ENCODE assay signal across 8 cellular contexts in the genomic region with DNA sequence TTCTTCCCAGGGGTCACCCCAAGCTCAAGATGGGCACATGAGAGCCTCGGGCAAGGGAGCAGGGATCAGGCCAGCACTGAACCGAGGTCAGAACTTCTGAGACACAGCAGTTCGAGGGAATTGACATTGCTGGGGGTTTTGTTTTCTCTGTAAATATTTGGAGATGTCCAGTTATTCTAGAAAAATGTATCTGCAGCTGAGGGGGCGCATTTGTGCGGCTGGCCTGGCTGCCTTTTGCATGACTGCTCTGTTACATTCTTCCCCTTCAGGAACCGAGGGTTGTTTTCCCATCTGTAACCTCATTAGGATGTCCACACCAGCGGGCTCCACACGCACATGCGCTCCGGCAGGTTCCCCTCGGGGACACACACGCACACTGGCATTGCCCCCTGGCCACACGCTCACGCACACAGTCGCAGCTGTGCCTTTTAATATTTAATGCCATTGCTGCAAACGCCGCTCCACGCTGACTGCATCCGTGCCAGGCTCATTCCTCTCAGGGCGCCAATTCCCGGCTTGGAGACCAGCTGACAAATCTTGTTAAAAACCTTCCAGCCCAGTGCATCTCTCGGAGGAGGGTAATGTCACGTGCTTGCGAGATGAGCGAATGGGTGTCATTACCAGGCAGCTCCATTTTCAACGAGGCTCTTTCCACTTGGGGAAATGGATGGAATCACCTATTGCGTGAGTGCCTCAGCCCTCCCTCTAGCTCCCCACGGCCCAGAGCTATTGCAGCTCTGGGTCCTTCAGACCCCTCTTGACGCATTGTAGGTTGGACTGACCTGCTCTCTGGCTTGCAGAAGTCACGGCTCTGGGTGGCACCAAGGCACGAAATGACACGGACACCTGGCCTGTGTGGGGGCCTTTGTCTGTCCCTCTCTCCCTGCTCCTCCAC. TPM values are rescaled to one million over a fixed set of nuclear protein-coding genes. Genes with fewer than 3 reads are reported as not detected.
A peak's percentile ranks its signal among the peaks of the same experiment; 100 is the strongest.
DNase-seq lines count a peak whose midpoint lies in the region; ATAC-seq and TF ChIP-seq lines count a peak whose summit lies in the region.

No MANE protein-coding gene starts in this region.

- POLR2A ChIA-PET in MCF 10A (lab: Yijun Ruan, JAX) = interaction anchor here (1.0 to 5.4 kb wide), 5 partner anchors 8 to 50 kb away, joined by 3 to 49 read pairs (median 4); a partner anchor contains a TSS
- POLR2A ChIA-PET in activated naive CD8-positive, alpha-beta T cell treated with anti-CD3 and anti-CD28 coated beads, Interleukin-2, amount 10 ng/mL, durations not matched to agents 7 days and 5 days (lab: Charles Lee) = interaction anchor here (1.1 to 28.0 kb wide), 9 partner anchors 5 to 134 kb away, joined by 3 to 579 read pairs (median 5); a partner anchor contains a TSS

- no peak overlapping the region for H3K9ac ChIP-seq in mammary epithelial cell (ENCODE audit: insufficient read depth, low read length)

- ATAC-seq in activated naive CD8-positive, alpha-beta T cell treated with anti-CD3 and anti-CD28 coated beads, Interleukin-2, amount 10 ng/mL, durations not matched to agents 7 days and 5 days (ENCODE audit: low read depth) = no peak
- ATAC-seq in stimulated activated effector memory CD8-positive, alpha-beta T cell treated with anti-CD3 and anti-CD28 coated beads, Interleukin-12 subunit alpha, Interleukin-12 subunit beta, amount 100 ng/mL, for 72 hours = no peak
- no peak for ATAC-seq in GM18498 (IDR thresholded peaks at IDR 0.05; ENCODE audit: unreplicated experiment)

- no peaks in the 10 kb centered on the region for H3K36me3 Mint-ChIP-seq in MCF 10A (ENCODE audit: insufficient read depth, unreplicated experiment)
- H3K36me3 Mint-ChIP-seq in activated naive CD8-positive, alpha-beta T cell treated with anti-CD3 and anti-CD28 coated beads, Interleukin-2, amount 10 ng/mL, durations not matched to agents 7 days and 5 days = peaks cover 45% of the 10 kb centered on the region
- peaks cover 98% of the 10 kb centered on the region for H3K36me3 Mint-ChIP-seq in stimulated activated effector memory CD8-positive, alpha-beta T cell treated with anti-CD3 and anti-CD28 coated beads, Interleukin-12 subunit alpha, Interleukin-12 subunit beta, amount 100 ng/mL, for 72 hours

- H2AFZ ChIP-seq in mammary epithelial cell (ENCODE audit: low read depth, low read length) (no peak overlapping the region), hepatocyte (no peak overlapping the region)

- H4K20me1 ChIP-seq in mammary epithelial cell (ENCODE audit: insufficient read depth, low read length) = no peaks in the 10 kb centered on the region
- H4K20me1 ChIP-seq in hepatocyte (ENCODE audit: insufficient read depth, poor library complexity, severe bottlenecking) = no peaks in the 10 kb centered on the region

- H3K4me1 ChIP-seq in mammary epithelial cell (ENCODE audit: insufficient read depth, low read length) (peaks cover 37% of the 10 kb centered on the region), hepatocyte (ENCODE audit: insufficient read depth) (peaks cover 50% of the 10 kb centered on the region)

- in situ Hi-C loops in mammary epithelial cell (cut with MboI; ENCODE audit: low sequenced_read_pairs in 2 of 2) = no loop called here

- WGBS in mammary epithelial cell (ENCODE audit: low coverage, missing lambda C conversion rate) = 51% methylated on average over 24 of the region's 32 CpGs
- 90% methylated on average over 32 of the region's 32 CpGs for WGBS in hepatocyte (ENCODE audit: low lambda C conversion rate, missing lambda C conversion rate)

- H3K27ac ChIP-seq in mammary epithelial cell (ENCODE audit: insufficient read depth, low read depth, low read length) = no peak overlapping the region
- peak overlapping the region; percentile 82 for H3K27ac ChIP-seq in hepatocyte

- intact Hi-C loops in MCF 10A (cut with micrococcal nuclease) (no loop called here), mammary epithelial cell (cut with micrococcal nuclease) (no loop called here)

- CTCF ChIA-PET in MCF 10A (lab: Yijun Ruan, JAX) = interaction anchor here (0.5 to 1.4 kb wide), 5 partner anchors 8 to 216 kb away, joined by 3 to 10 read pairs (median 5); no protein-coding TSS in a partner anchor
- CTCF ChIA-PET in mammary epithelial cell (lab: Charles Lee; ENCODE audit: low non-redundant PET) = no interaction called here

- H3K27me3 ChIP-seq in mammary epithelial cell (ENCODE audit: insufficient read depth, low read length) = no peaks in the 10 kb centered on the region
- no peaks in the 10 kb centered on the region for H3K27me3 ChIP-seq in hepatocyte

- peak; percentile 65 for DNase-seq in MCF 10A (ENCODE audit: unreplicated experiment)
- DNase-seq in mammary epithelial cell = no peak
- DNase-seq in activated naive CD8-positive, alpha-beta T cell treated with anti-CD3 and anti-CD28 coated beads, Interleukin-2, amount 10 ng/mL, durations not matched to agents 7 days and 5 days = peak; percentile 50
- no peak for DNase-seq in hepatocyte (ENCODE audit: low spot score)
- DNase-seq in stimulated activated effector memory CD8-positive, alpha-beta T cell treated with anti-CD3 and anti-CD28 coated beads, Interleukin-12 subunit alpha, Interleukin-12 subunit beta, amount 100 ng/mL, for 72 hours (ENCODE audit: low spot score in 2 of 2) = peak in 1 of 2 donors; percentile 3
- no peak for DNase-seq in MV-4-11 (lab: John Stamatoyannopoulos, UW)
- DNase-seq in GM19238 (ENCODE audit: insufficient read length, low spot score) = no peak

- TF ChIP-seq CTCF in MCF 10A (IDR thresholded peaks at IDR 0.05; ENCODE audit: unreplicated experiment) (no peak), mammary epithelial cell (conservative IDR thresholded peaks at IDR 0.05 in 1 of 2, IDR thresholded peaks at IDR 0.05 in 1 of 2; ENCODE audit: extremely low read depth in 1 of 2, insufficient read depth in 1 of 2, low read depth in 1 of 2, low read length in 2 of 2) (no peak), hepatocyte (IDR thresholded peaks at IDR 0.05; ENCODE audit: poor library complexity) (no peak)

- no peak overlapping the region for H3K4me3 Mint-ChIP-seq in MCF 10A (ENCODE audit: unreplicated experiment)
- peak overlapping the region; percentile 22 for H3K4me3 Mint-ChIP-seq in activated naive CD8-positive, alpha-beta T cell treated with anti-CD3 and anti-CD28 coated beads, Interleukin-2, amount 10 ng/mL, durations not matched to agents 7 days and 5 days
- no peak overlapping the region for H3K4me3 Mint-ChIP-seq in stimulated activated effector memory CD8-positive, alpha-beta T cell treated with anti-CD3 and anti-CD28 coated beads, Interleukin-12 subunit alpha, Interleukin-12 subunit beta, amount 100 ng/mL, for 72 hours

- H3K9me2 ChIP-seq in hepatocyte (replicated peaks; ENCODE audit: insufficient read depth) = no peaks in the 10 kb centered on the region

- H3K79me2 ChIP-seq in mammary epithelial cell (ENCODE audit: insufficient read depth, low read length) (no peaks in the 10 kb centered on the region), hepatocyte (no peaks in the 10 kb centered on the region)

- H3K36me3 ChIP-seq in mammary epithelial cell (ENCODE audit: insufficient read depth, low read length) = no peaks in the 10 kb centered on the region
- no peaks in the 10 kb centered on the region for H3K36me3 ChIP-seq in hepatocyte (replicated peaks; ENCODE audit: insufficient read depth, low read depth)

- peaks cover 32% of the 10 kb centered on the region for H3K4me1 Mint-ChIP-seq in MCF 10A (ENCODE audit: insufficient read depth, unreplicated experiment)
- peaks cover 89% of the 10 kb centered on the region for H3K4me1 Mint-ChIP-seq in activated naive CD8-positive, alpha-beta T cell treated with anti-CD3 and anti-CD28 coated beads, Interleukin-2, amount 10 ng/mL, durations not matched to agents 7 days and 5 days
- peaks cover 90% of the 10 kb centered on the region for H3K4me1 Mint-ChIP-seq in stimulated activated effector memory CD8-positive, alpha-beta T cell treated with anti-CD3 and anti-CD28 coated beads, Interleukin-12 subunit alpha, Interleukin-12 subunit beta, amount 100 ng/mL, for 72 hours

- H3K4me2 ChIP-seq in mammary epithelial cell (ENCODE audit: insufficient read depth, low read depth, low read length) (no peak overlapping the region), hepatocyte (peak overlapping the region; percentile 3)

- BruUV-seq in MCF 10A (replicated peaks; lab: Mats Ljungman, UMichigan) (no TSS peak), mammary epithelial cell (replicated peaks; lab: Mats Ljungman, UMichigan) (no TSS peak)

- H3K27me3 Mint-ChIP-seq in MCF 10A (ENCODE audit: insufficient read depth, unreplicated experiment) = no peaks in the 10 kb centered on the region
- H3K27me3 Mint-ChIP-seq in activated naive CD8-positive, alpha-beta T cell treated with anti-CD3 and anti-CD28 coated beads, Interleukin-2, amount 10 ng/mL, durations not matched to agents 7 days and 5 days = no peaks in the 10 kb centered on the region

- dilution Hi-C loops in mammary epithelial cell (cut with HindIII; ENCODE audit: low sequenced_read_pairs) = no loop called here

- H3K4me3 ChIP-seq in mammary epithelial cell (replicated peaks in 1 of 3; ENCODE audit: insufficient read depth in 1 of 3, low read depth in 2 of 3, low read length in 3 of 3) (no peak overlapping the region), hepatocyte (no peak overlapping the region)

- H3K9me3 ChIP-seq in mammary epithelial cell (replicated peaks; ENCODE audit: insufficient read depth, low read length) = no peaks in the 10 kb centered on the region
- no peaks in the 10 kb centered on the region for H3K9me3 ChIP-seq in hepatocyte (ENCODE audit: low read depth)

- no peak overlapping the region for H3K27ac Mint-ChIP-seq in MCF 10A (ENCODE audit: low read depth, unreplicated experiment)
- peak overlapping the region; percentile 90 for H3K27ac Mint-ChIP-seq in activated naive CD8-positive, alpha-beta T cell treated with anti-CD3 and anti-CD28 coated beads, Interleukin-2, amount 10 ng/mL, durations not matched to agents 7 days and 5 days
- peak overlapping the region; percentile 77 for H3K27ac Mint-ChIP-seq in stimulated activated effector memory CD8-positive, alpha-beta T cell treated with anti-CD3 and anti-CD28 coated beads, Interleukin-12 subunit alpha, Interleukin-12 subunit beta, amount 100 ng/mL, for 72 hours

- H3K9me3 Mint-ChIP-seq in MCF 10A (ENCODE audit: unreplicated experiment) = no peaks in the 10 kb centered on the region
- no peaks in the 10 kb centered on the region for H3K9me3 Mint-ChIP-seq in activated naive CD8-positive, alpha-beta T cell treated with anti-CD3 and anti-CD28 coated beads, Interleukin-2, amount 10 ng/mL, durations not matched to agents 7 days and 5 days
- no peaks in the 10 kb centered on the region for H3K9me3 Mint-ChIP-seq in stimulated activated effector memory CD8-positive, alpha-beta T cell treated with anti-CD3 and anti-CD28 coated beads, Interleukin-12 subunit alpha, Interleukin-12 subunit beta, amount 100 ng/mL, for 72 hours

RNA-seq across cellular contexts. Expression of a gene that starts 13.2 kb away (rescaled TPM):
- total RNA-seq in MCF 10A (2022) = not detected in 2 replicates
- under 1 TPM in 1 of 2 donors, not detected in 1; 0.17 TPM for total RNA-seq in mammary epithelial cell
- 0.20 TPM for polyA plus RNA-seq in mammary epithelial cell
- not detected for polyA minus RNA-seq in mammary epithelial cell
- 100 to 1,000 TPM; 231 to 238 TPM for total RNA-seq in activated naive CD8-positive, alpha-beta T cell treated with anti-CD3 and anti-CD28 coated beads, Interleukin-2, amount 10 ng/mL, durations not matched to agents 7 days and 5 days
- total RNA-seq in hepatocyte = 0.16 and 2.8 TPM in 2 replicates
- 2.9 and 4.1 TPM in 2 replicates for polyA plus RNA-seq in hepatocyte

RNA-seq across cellular contexts. Expression of a gene that starts 50.7 kb away (rescaled TPM):
- total RNA-seq in MCF 10A (2022) (387 and 522 TPM in 2 replicates), mammary epithelial cell (100 to 1,000 TPM; 170 to 608 TPM), hepatocyte (not detected in 2 replicates)
- polyA plus RNA-seq in mammary epithelial cell (120 TPM), hepatocyte (0.07 TPM in 2 replicates)
- polyA minus RNA-seq in mammary epithelial cell = 1,186 TPM
- total RNA-seq in activated naive CD8-positive, alpha-beta T cell treated with anti-CD3 and anti-CD28 coated beads, Interleukin-2, amount 10 ng/mL, durations not matched to agents 7 days and 5 days = 1 to 10 TPM; 9.0 to 9.7 TPM

Comparison
In these comparisons a context has a peak if more than half of its experiments do, and no peak if none do; other contexts are left out.
1. DNase-seq: peak in MCF 10A (single experiment) and activated naive CD8-positive, alpha-beta T cell treated with anti-CD3 and anti-CD28 coated beads, Interleukin-2, amount 10 ng/mL, durations not matched to agents 7 days and 5 days (single experiment); none in mammary epithelial cell (single experiment), hepatocyte (single experiment), MV-4-11 (single experiment) and GM19238 (single experiment).
2. RNA of a gene that starts 13.2 kb away (total RNA-seq): 231 to 238 TPM in activated naive CD8-positive, alpha-beta T cell treated with anti-CD3 and anti-CD28 coated beads, Interleukin-2, amount 10 ng/mL, durations not matched to agents 7 days and 5 days; 0.16 to 2.8 TPM in hepatocyte, 0.17 TPM in mammary epithelial cell and not detected in MCF 10A; every median in the first group is over 10 times any median in the second.
3. RNA of a gene that starts 50.7 kb away (total RNA-seq): 170 to 608 TPM in mammary epithelial cell and 387 to 522 TPM in MCF 10A; 9.0 to 9.7 TPM in activated naive CD8-positive, alpha-beta T cell treated with anti-CD3 and anti-CD28 coated beads, Interleukin-2, amount 10 ng/mL, durations not matched to agents 7 days and 5 days and not detected in hepatocyte; every median in the first group is over 10 times any median in the second.